ENCODE assay signal across 12 cellular contexts in the genomic region with DNA sequence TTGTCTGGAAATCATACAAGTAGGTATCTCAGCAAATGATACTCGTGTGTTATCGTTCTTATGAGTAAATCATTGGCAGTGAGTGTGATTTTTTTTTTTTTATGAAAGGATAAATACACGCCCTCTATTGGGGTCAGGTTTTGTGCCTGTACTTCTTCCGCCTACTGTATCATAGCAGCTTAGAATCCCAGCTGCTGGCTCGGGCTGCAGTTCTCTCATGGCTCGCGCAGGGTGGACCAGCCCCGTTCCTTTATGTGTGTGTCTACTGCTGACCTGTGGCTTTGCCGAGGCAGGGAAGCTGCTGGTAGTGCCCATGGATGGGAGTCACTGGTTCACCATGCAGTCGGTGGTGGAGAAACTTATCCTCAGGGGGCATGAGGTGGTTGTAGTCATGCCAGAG. TPM values are rescaled to one million over a fixed set of nuclear protein-coding genes. Genes with fewer than 3 reads are reported as not detected.
"Had no signal": no experiment of that assay in that cellular context is flagged by ENCODE, and none has a peak within 500 bp of the region (broad histone marks: within the 10 kb centered on the region; RNA-seq: fewer than 3 reads in every experiment).

A gene (plus strand): TSS at position 143 of the 400 bp plus-strand sequence. CDS start 75 bp downstream, at position 218.

RNA-seq across cellular contexts. Expression of the gene that starts here (rescaled TPM):
- total RNA-seq: activated B cell treated with CpG ODN at 0.5 μM for 24 hours; activated CD8-positive, alpha-beta T cell treated with anti-CD3 and anti-CD28 coated beads for 36 hours; activated T-cell treated with anti-CD3 and anti-CD28 coated beads, Interleukin-2, amount 50 U/mL, for 4 hours; astrocyte; chondrocyte; dermis microvascular lymphatic vessel endothelial cell; epithelial cell of proximal tubule; esophagus muscularis mucosa; fibroblast of lung; fibroblast of villous mesenchyme; glomerular endothelial cell; T-helper 17 cell had no signal
- polyA plus RNA-seq: fibroblast of lung had no signal
